9 cellular contexts compared by ENCODE assay signal in genomic region chr6:11918021-11918738, GRCh38.
DNase-seq lines count a peak whose midpoint lies in the region; TF ChIP-seq lines count a peak whose summit lies in the region.
"Had no signal": no experiment of that assay in that cellular context is flagged by ENCODE, and none has a peak within 500 bp of the region (broad histone marks: within the 10 kb centered on the region; RNA-seq: fewer than 3 reads in every experiment).

No MANE protein-coding gene starts in this region.

- no peak for TF ChIP-seq EP300 in esophagus muscularis mucosa (IDR thresholded peaks at IDR 0.05)

- intact Hi-C loops in esophagus muscularis mucosa (cut with DNase I): no loop called here

- 83% methylated on average over 8 of the region's 8 CpGs for WGBS in esophagus muscularis mucosa

- peak overlapping the region; percentile 40 for H3K4me2 ChIP-seq in osteoblast (ENCODE audit: insufficient read depth, low read length)

- H3K4me1 ChIP-seq in esophagus muscularis mucosa: peaks cover 5 to 19% (median 16%) of the 10 kb centered on the region in 4 donors
- peaks cover 31% of the 10 kb centered on the region for H3K4me1 ChIP-seq in osteoblast (ENCODE audit: insufficient read depth, low read length)

- H3K27ac ChIP-seq in esophagus muscularis mucosa (replicated peaks in 1 of 4): peak overlapping the region; percentile 24 to 72 (median 44)
- peak overlapping the region; percentile 71 for H3K27ac ChIP-seq in osteoblast (ENCODE audit: low read depth, low read length)

- TF ChIP-seq CTCF in esophagus muscularis mucosa (IDR thresholded peaks at IDR 0.05) (no peak), osteoblast (IDR thresholded peaks at IDR 0.05; ENCODE audit: extremely low read depth, low read depth, low read length) (no peak)

- H2AFZ ChIP-seq in osteoblast (ENCODE audit: low read length): peak overlapping the region; percentile 47

- DNase-seq in EH (ENCODE audit: low read depth) (peak; percentile 89), NCI-H226 (peak; percentile 11), esophagus muscularis mucosa (ENCODE audit: extremely low spot score) (no peak), osteoblast (ENCODE audit: insufficient read length, low spot score, missing footprints) (no peak), inferior parietal cortex (ENCODE audit: extremely low spot score) (no peak), putamen (ENCODE audit: low spot score) (no peak), KBM-7 (no peak), SKM-1 treated with dmso at 0.1 percent for 144 hours (lab: John Stamatoyannopoulos, UW; ENCODE audit: unreplicated experiment) (no peak)
- DNase-seq: activated CD4-positive, alpha-beta T cell treated with anti-CD3 and anti-CD28 coated beads, Interleukin-2, amount 50 U/mL, for 4 hours had no signal

- in situ Hi-C loops in KBM-7 (cut with MboI; ENCODE audit: low pct_unique_long_range_greater_than_20kb, low sequenced_read_pairs): no loop called here

- no peaks in the 10 kb centered on the region for H3K9me3 ChIP-seq in esophagus muscularis mucosa
- H3K9me3 ChIP-seq in osteoblast (ENCODE audit: low read depth, low read length): no peaks in the 10 kb centered on the region

- H3K4me3 ChIP-seq in esophagus muscularis mucosa (no peak overlapping the region), osteoblast (ENCODE audit: insufficient read depth, low read length) (no peak overlapping the region)

- H3K36me3 ChIP-seq in esophagus muscularis mucosa (no peaks in the 10 kb centered on the region), osteoblast (ENCODE audit: insufficient read depth, low read length) (no peaks in the 10 kb centered on the region)

- no peaks in the 10 kb centered on the region for H4K20me1 ChIP-seq in osteoblast (ENCODE audit: insufficient read depth, low read length)

- no peak for TF ChIP-seq POLR2A in esophagus muscularis mucosa (IDR thresholded peaks at IDR 0.05; ENCODE audit: low read depth)

- H3K79me2 ChIP-seq in osteoblast (ENCODE audit: insufficient read depth, low read length): no peaks in the 10 kb centered on the region

- no peaks in the 10 kb centered on the region for H3K27me3 ChIP-seq in esophagus muscularis mucosa
- H3K27me3 ChIP-seq in osteoblast (ENCODE audit: insufficient read depth, low read length): no peaks in the 10 kb centered on the region

Comparison
In these comparisons a context has a peak if more than half of its experiments do, and no peak if none do; other contexts are left out.
1. DNase-seq: peak in EH (single experiment) and NCI-H226 (single experiment); none in esophagus muscularis mucosa (single experiment), osteoblast (single experiment), inferior parietal cortex (single experiment), putamen (single experiment), KBM-7 (single experiment) and SKM-1 treated with dmso at 0.1 percent for 144 hours (single experiment).